ENCODE assay signal across 12 cellular contexts in genomic region chr17:35094902-35095301, GRCh38. TPM values are rescaled to one million over a fixed set of nuclear protein-coding genes. Genes with fewer than 3 reads are reported as not detected.
DNase-seq lines count a peak whose midpoint lies in the region; ATAC-seq and TF ChIP-seq lines count a peak whose summit lies in the region.
"Had no signal": no experiment of that assay in that cellular context is flagged by ENCODE, and none has a peak within 500 bp of the region (broad histone marks: within the 10 kb centered on the region; RNA-seq: fewer than 3 reads in every experiment).

No MANE protein-coding gene starts in this region.

- POLR2A ChIA-PET in HCT116 (lab: Charles Lee) = interaction anchor here (0.7 to 1.3 kb wide), 4 partner anchors 12 to 36 kb away, joined by 3 to 7 read pairs (median 4); no protein-coding TSS in a partner anchor

- ATAC-seq in HCT116 = peak; percentile 92
- ATAC-seq in gastroesophageal sphincter = peak; percentile 53
- ATAC-seq in GM19324 (IDR thresholded peaks at IDR 0.05; ENCODE audit: low FRiP score, unreplicated experiment) = no peak
- no peak for ATAC-seq in GM18498 (IDR thresholded peaks at IDR 0.05; ENCODE audit: unreplicated experiment)

- RAD21 ChIA-PET in HCT116 (lab: Charles Lee; ENCODE audit: low non-redundant PET in 1 of 2, low total read pairs in 2 of 2, uncharacterized antibody in 2 of 2, unreplicated experiment in 2 of 2) = no interaction called here

- H3K9me3 ChIP-seq in HCT116 (ENCODE audit: control insufficient read depth in 1 of 2, insufficient read depth in 1 of 2, low read depth in 1 of 2, low read length in 2 of 2) (no peaks in the 10 kb centered on the region), adipocyte (ENCODE audit: control insufficient read depth, low read length) (no peaks in the 10 kb centered on the region), gastroesophageal sphincter (no peaks in the 10 kb centered on the region), suprapubic skin (no peaks in the 10 kb centered on the region)

- no CpG with 5 or more reads among the region's 2 CpGs for WGBS in gastroesophageal sphincter (ENCODE audit: low coverage in 1 of 2), 2 donors
- WGBS in suprapubic skin = 31% methylated on average over 2 of the region's 2 CpGs

- H3K9me2 ChIP-seq in HCT116 (ENCODE audit: insufficient read depth) = no peaks in the 10 kb centered on the region

- intact Hi-C loops in HCT116 (cut with micrococcal nuclease) = no loop called here

- CTCF ChIA-PET in HCT116 (lab: Charles Lee) = interaction anchor here (0.8 kb wide), 1 partner anchor 9 kb away, joined by 4 read pairs; no protein-coding TSS in a partner anchor

- peak overlapping the region; percentile 51 for H3K27ac ChIP-seq in HCT116 (ENCODE audit: low read depth, low read length)
- no peak overlapping the region for H3K27ac ChIP-seq in gastroesophageal sphincter
- no peak overlapping the region for H3K27ac ChIP-seq in suprapubic skin

- H4K20me1 ChIP-seq in HCT116 (ENCODE audit: insufficient read depth) = no peaks in the 10 kb centered on the region

- TF ChIP-seq EP300 in gastroesophageal sphincter (IDR thresholded peaks at IDR 0.05) (no peak), suprapubic skin (IDR thresholded peaks at IDR 0.05) (no peak)

- H3K36me3 ChIP-seq in HCT116 (ENCODE audit: control insufficient read depth in 1 of 2, insufficient read depth in 2 of 2, low read length in 2 of 2) = peaks cover 0 to 5% of the 10 kb centered on the region in 2 experiments; a peak in 2 of 4 replicates
- H3K36me3 ChIP-seq in adipocyte (ENCODE audit: control insufficient read depth, insufficient read depth, low read length, severe bottlenecking) = no peaks in the 10 kb centered on the region
- peaks cover 0 to 24% of the 10 kb centered on the region in 2 donors for H3K36me3 ChIP-seq in gastroesophageal sphincter
- H3K36me3 ChIP-seq in suprapubic skin = peaks cover 13% of the 10 kb centered on the region

- H3K27me3 ChIP-seq in HCT116 (ENCODE audit: insufficient read depth, low read length) (no peaks in the 10 kb centered on the region), adipocyte (replicated peaks; ENCODE audit: control insufficient read depth, insufficient read depth, low read length) (no peaks in the 10 kb centered on the region), gastroesophageal sphincter (no peaks in the 10 kb centered on the region), suprapubic skin (no peaks in the 10 kb centered on the region)

- no peak for TF ChIP-seq POLR2A in HCT116 (IDR thresholded peaks at IDR 0.05; ENCODE audit: borderline replicate concordance, extremely low read depth, insufficient read depth, insufficient read length)
- no peak for TF ChIP-seq POLR2A in gastroesophageal sphincter (IDR thresholded peaks at IDR 0.05)
- TF ChIP-seq POLR2A in suprapubic skin (IDR thresholded peaks at IDR 0.05) = no peak

- H3K4me3 ChIP-seq in HCT116 (replicated peaks in 1 of 2; ENCODE audit: low read depth in 1 of 2, low read length in 2 of 2) (peak overlapping the region in 1 of 2 experiments; percentile 10; a peak in 1 of 4 replicates), adipocyte (ENCODE audit: low read length) (no peak overlapping the region), gastroesophageal sphincter (no peak overlapping the region), suprapubic skin (no peak overlapping the region)

- DNase-seq in AG09319 (ENCODE audit: extremely low read depth, low read depth) = peak; percentile 38
- peak; percentile 89 for DNase-seq in HCT116 (ENCODE audit: low read depth, low spot score)
- peak; percentile 67 for DNase-seq in adipocyte (ENCODE audit: low read depth)
- DNase-seq in NCI-H524 (lab: John Stamatoyannopoulos, UW) = no peak
- DNase-seq in suprapubic skin (ENCODE audit: low spot score in 2 of 2) = no peak
- DNase-seq: activated CD4-positive, CD25-positive, alpha-beta regulatory T cell; activated naive CD4-positive, alpha-beta T cell treated with Interleukin-2 at 50 U/mL for 16 hours; NCI-H1417 had no signal

- H3K79me2 ChIP-seq in HCT116 (ENCODE audit: insufficient read depth, low read length) = no peaks in the 10 kb centered on the region

- H2AFZ ChIP-seq in HCT116 (ENCODE audit: low read depth, low read length, poor library complexity, severe bottlenecking) = no peak overlapping the region

- H3K4me2 ChIP-seq in HCT116 (ENCODE audit: low read length) = peak overlapping the region; percentile 63

- no TSS peak for BruUV-seq in HCT116 (replicated peaks; lab: Mats Ljungman, UMichigan)

- peaks cover 18 to 25% of the 10 kb centered on the region in 2 experiments for H3K4me1 ChIP-seq in HCT116 (ENCODE audit: control insufficient read depth in 1 of 2, insufficient read depth in 2 of 2, low read length in 2 of 2)
- peaks cover 11% of the 10 kb centered on the region for H3K4me1 ChIP-seq in adipocyte (ENCODE audit: control insufficient read depth, insufficient read depth, low read length)
- peaks cover 0 to under 1% (median 0%) of the 10 kb centered on the region in 3 donors for H3K4me1 ChIP-seq in gastroesophageal sphincter
- peaks cover 4% of the 10 kb centered on the region for H3K4me1 ChIP-seq in suprapubic skin

- H3K9ac ChIP-seq in HCT116 (ENCODE audit: low read length) = peak overlapping the region; percentile 59
- peak overlapping the region; percentile 44 for H3K9ac ChIP-seq in adipocyte (ENCODE audit: low read length)

- TF ChIP-seq CTCF in AG09319 (IDR thresholded peaks at IDR 0.05; ENCODE audit: low read depth, low read length) = no peak
- no peak for TF ChIP-seq CTCF in HCT116 (IDR thresholded peaks at IDR 0.05 in 2 of 3, conservative IDR thresholded peaks at IDR 0.05 in 1 of 3; ENCODE audit: borderline replicate concordance in 1 of 3, insufficient read depth in 1 of 3, low read depth in 2 of 3, low read length in 2 of 3)
- no peak for TF ChIP-seq CTCF in gastroesophageal sphincter (IDR thresholded peaks at IDR 0.05)
- no peak for TF ChIP-seq CTCF in suprapubic skin (IDR thresholded peaks at IDR 0.05)

- peak; percentile 17; the same call in 1 of the 2 replicates for TF ChIP-seq RAD21 in HCT116 (IDR thresholded peaks at IDR 0.05; ENCODE audit: low read depth)

TF ChIP-seq in HCT116, 20 proteins besides CTCF, POLR2A, EP300 and RAD21:
- TF ChIP-seq ZFX (IDR thresholded peaks at IDR 0.05) = no peak
- peak; percentile 70; the same call in 1 of the 2 replicates for TF ChIP-seq SIN3A (IDR thresholded peaks at IDR 0.05; ENCODE audit: low read depth)
- TF ChIP-seq CBX3 (IDR thresholded peaks at IDR 0.05; ENCODE audit: low read depth) = 0 out of 2 replicates have a peak, but pooled peaks have one; percentile 31
- TF ChIP-seq CEBPB (IDR thresholded peaks at IDR 0.05; ENCODE audit: low read depth) = peak; percentile 97
- TF ChIP-seq JUND (IDR thresholded peaks at IDR 0.05) = peak; percentile 71
- TF ChIP-seq POLR2AphosphoS5 (IDR thresholded peaks at IDR 0.05; ENCODE audit: low read depth, low read length) = peak; percentile 42; the same call in 1 of the 2 replicates
- TF ChIP-seq SP1 (IDR thresholded peaks at IDR 0.05; ENCODE audit: low read depth) = peak; percentile 68
- TF ChIP-seq FOSL1 (IDR thresholded peaks at IDR 0.05; ENCODE audit: low read depth) = peak; percentile 71
- TF ChIP-seq, protein P1, sequence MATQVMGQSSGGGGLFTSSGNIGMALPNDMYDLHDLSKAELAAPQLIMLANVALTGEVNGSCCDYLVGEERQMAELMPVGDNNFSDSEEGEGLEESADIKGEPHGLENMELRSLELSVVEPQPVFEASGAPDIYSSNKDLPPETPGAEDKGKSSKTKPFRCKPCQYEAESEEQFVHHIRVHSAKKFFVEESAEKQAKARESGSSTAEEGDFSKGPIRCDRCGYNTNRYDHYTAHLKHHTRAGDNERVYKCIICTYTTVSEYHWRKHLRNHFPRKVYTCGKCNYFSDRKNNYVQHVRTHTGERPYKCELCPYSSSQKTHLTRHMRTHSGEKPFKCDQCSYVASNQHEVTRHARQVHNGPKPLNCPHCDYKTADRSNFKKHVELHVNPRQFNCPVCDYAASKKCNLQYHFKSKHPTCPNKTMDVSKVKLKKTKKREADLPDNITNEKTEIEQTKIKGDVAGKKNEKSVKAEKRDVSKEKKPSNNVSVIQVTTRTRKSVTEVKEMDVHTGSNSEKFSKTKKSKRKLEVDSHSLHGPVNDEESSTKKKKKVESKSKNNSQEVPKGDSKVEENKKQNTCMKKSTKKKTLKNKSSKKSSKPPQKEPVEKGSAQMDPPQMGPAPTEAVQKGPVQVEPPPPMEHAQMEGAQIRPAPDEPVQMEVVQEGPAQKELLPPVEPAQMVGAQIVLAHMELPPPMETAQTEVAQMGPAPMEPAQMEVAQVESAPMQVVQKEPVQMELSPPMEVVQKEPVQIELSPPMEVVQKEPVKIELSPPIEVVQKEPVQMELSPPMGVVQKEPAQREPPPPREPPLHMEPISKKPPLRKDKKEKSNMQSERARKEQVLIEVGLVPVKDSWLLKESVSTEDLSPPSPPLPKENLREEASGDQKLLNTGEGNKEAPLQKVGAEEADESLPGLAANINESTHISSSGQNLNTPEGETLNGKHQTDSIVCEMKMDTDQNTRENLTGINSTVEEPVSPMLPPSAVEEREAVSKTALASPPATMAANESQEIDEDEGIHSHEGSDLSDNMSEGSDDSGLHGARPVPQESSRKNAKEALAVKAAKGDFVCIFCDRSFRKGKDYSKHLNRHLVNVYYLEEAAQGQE (IDR thresholded peaks at IDR 0.05; ENCODE audit: low read depth) = no peak
- TF ChIP-seq, protein P2, sequence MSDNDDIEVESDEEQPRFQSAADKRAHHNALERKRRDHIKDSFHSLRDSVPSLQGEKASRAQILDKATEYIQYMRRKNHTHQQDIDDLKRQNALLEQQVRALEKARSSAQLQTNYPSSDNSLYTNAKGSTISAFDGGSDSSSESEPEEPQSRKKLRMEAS (IDR thresholded peaks at IDR 0.05) = peak; percentile 61

RNA-seq across cellular contexts. Expression of gene RAD51D, which starts 24.8 kb away (rescaled TPM):
- 12.9 TPM for total RNA-seq in HCT116 (2021; ENCODE audit: unreplicated experiment)
- polyA plus RNA-seq in HCT116 (2012) = 7.7 and 8.3 TPM in 2 replicates
- total RNA-seq in gastroesophageal sphincter = 10 to 100 TPM in 2 of 4 donors, 1 to 10 TPM in 2; 5.1 to 11.1 (median 9.1) TPM
- 1 to 10 TPM; 3.2 to 7.7 (median 6.4) TPM for total RNA-seq in suprapubic skin

RNA-seq across cellular contexts. Expression of gene FNDC8, which starts 26.5 kb away (rescaled TPM):
- total RNA-seq in HCT116 (2021; ENCODE audit: unreplicated experiment) = not detected
- 0.05 and 0.08 TPM in 2 replicates for polyA plus RNA-seq in HCT116 (2012)
- total RNA-seq in gastroesophageal sphincter = not detected
- not detected for total RNA-seq in suprapubic skin
- total RNA-seq: H1 had no signal
- polyA plus RNA-seq: H1 had no signal

RNA-seq across cellular contexts. Expression of gene RFFL, which starts 31.4 kb away (rescaled TPM):
- total RNA-seq in HCT116 (2021; ENCODE audit: unreplicated experiment) (40.3 TPM), gastroesophageal sphincter (10 to 100 TPM; 16.7 to 43.8 (median 30.8) TPM), suprapubic skin (10 to 100 TPM; 12.8 to 24.0 (median 16.6) TPM)
- 24.8 and 30.1 TPM in 2 replicates for polyA plus RNA-seq in HCT116 (2012)

RNA-seq across cellular contexts. Expression of gene NLE1, which starts 47.2 kb away (rescaled TPM):
- total RNA-seq in HCT116 (2021; ENCODE audit: unreplicated experiment) = 55.5 TPM
- polyA plus RNA-seq in HCT116 (2012) = 30.0 and 31.6 TPM in 2 replicates
- 10 to 100 TPM in 2 of 4 donors, 1 to 10 TPM in 2; 7.6 to 12.3 (median 9.3) TPM for total RNA-seq in gastroesophageal sphincter
- 10 to 100 TPM; 16.1 to 24.7 (median 20.1) TPM for total RNA-seq in suprapubic skin

RNA-seq across cellular contexts. Expression of gene UNC45B, which starts 52.7 kb away (rescaled TPM):
- total RNA-seq in HCT116 (2021; ENCODE audit: unreplicated experiment) (not detected), gastroesophageal sphincter (under 1 TPM in 3 of 4 donors, not detected in 1; 0.05 to 0.31 (median 0.13) TPM), suprapubic skin (not detected)
- not detected in 2 replicates for polyA plus RNA-seq in HCT116 (2012)

Comparison
In these comparisons a context has a peak if more than half of its experiments do, and no peak if none do; other contexts are left out.
1. DNase-seq: peak in AG09319 (single experiment), HCT116 (single experiment) and adipocyte (single experiment); none in NCI-H524 (0 of 2) and suprapubic skin (0 of 2).
2. ATAC-seq: peak in HCT116 (single experiment) and gastroesophageal sphincter (single experiment); none in GM19324 (single experiment) and GM18498 (single experiment).